28 cellular contexts compared by ENCODE assay signal in the genomic region with DNA sequence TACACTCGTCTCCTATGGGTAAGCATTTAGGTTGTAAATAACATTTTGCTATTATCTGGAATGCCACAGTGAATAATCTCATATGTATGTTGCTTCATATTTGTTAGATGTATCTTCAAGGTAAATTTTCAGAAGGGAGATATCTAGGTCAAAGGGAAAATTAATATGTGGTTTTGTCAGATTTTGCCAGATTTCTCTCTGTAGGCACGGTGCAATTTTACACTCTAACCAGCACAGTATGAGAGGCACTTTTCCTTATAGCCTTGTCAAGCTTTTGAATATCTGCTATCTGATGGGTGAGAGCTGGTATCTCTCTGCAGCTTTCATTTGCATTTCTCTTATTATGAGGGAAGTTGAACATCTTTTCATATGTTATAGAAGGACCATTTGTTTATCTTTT.
DNase-seq lines count a peak whose midpoint lies in the region; ATAC-seq and TF ChIP-seq lines count a peak whose summit lies in the region.
"Had no signal": no experiment of that assay in that cellular context is flagged by ENCODE, and none has a peak within 500 bp of the region (broad histone marks: within the 10 kb centered on the region; RNA-seq: fewer than 3 reads in every experiment).

No MANE protein-coding gene starts in this region.

- H3K4me3 Mint-ChIP-seq in CD8-positive, alpha-beta T cell, result no peak overlapping the region
- H3K4me3 Mint-ChIP-seq in activated naive CD8-positive, alpha-beta T cell treated with anti-CD3 and anti-CD28 coated beads, Interleukin-2, amount 50 U/mL, for 24 hours, result no peak overlapping the region
- H3K4me3 Mint-ChIP-seq: activated B cell treated with CpG ODN at 0.5 μM for 24 hours, neural crest cell had no signal

- no peak overlapping the region for H3K9ac ChIP-seq in SK-N-MC (ENCODE audit: insufficient read length)

- H3K4me1 Mint-ChIP-seq in CD8-positive, alpha-beta T cell (ENCODE audit: low read depth), result peaks cover 22% of the 10 kb centered on the region
- H3K4me1 Mint-ChIP-seq in activated naive CD8-positive, alpha-beta T cell treated with anti-CD3 and anti-CD28 coated beads, Interleukin-2, amount 50 U/mL, for 24 hours, result peaks cover 4% of the 10 kb centered on the region
- H3K4me1 Mint-ChIP-seq: activated B cell treated with CpG ODN at 0.5 μM for 24 hours had no signal

- no peaks in the 10 kb centered on the region for H3K9me3 Mint-ChIP-seq in CD8-positive, alpha-beta T cell
- H3K9me3 Mint-ChIP-seq in activated naive CD8-positive, alpha-beta T cell treated with anti-CD3 and anti-CD28 coated beads, Interleukin-2, amount 50 U/mL, for 24 hours, result no peaks in the 10 kb centered on the region
- H3K9me3 Mint-ChIP-seq: activated B cell treated with CpG ODN at 0.5 μM for 24 hours, neural crest cell had no signal

- ATAC-seq in CD8-positive, alpha-beta T cell, result no peak
- ATAC-seq in activated naive CD8-positive, alpha-beta T cell treated with anti-CD3 and anti-CD28 coated beads, Interleukin-2, amount 50 U/mL, for 24 hours, result no peak
- ATAC-seq in HG02981 (IDR thresholded peaks at IDR 0.05; ENCODE audit: unreplicated experiment) (no peak), GM18909 (IDR thresholded peaks at IDR 0.05; ENCODE audit: poor library complexity, unreplicated experiment) (no peak)
- ATAC-seq: heart right ventricle, right cardiac atrium had no signal

- H3K4me3 ChIP-seq in CD8-positive, alpha-beta T cell (ENCODE audit: low read depth, low read length), result no peak overlapping the region
- H3K4me3 ChIP-seq in SK-N-MC (no peak overlapping the region), neutrophil (ENCODE audit: low read depth in 1 of 2, low read length in 1 of 2) (no peak overlapping the region)
- H3K4me3 ChIP-seq: esophagus muscularis mucosa, heart right ventricle, lung had no signal

- no peaks in the 10 kb centered on the region for H3K27me3 Mint-ChIP-seq in CD8-positive, alpha-beta T cell (ENCODE audit: low read depth)
- no peaks in the 10 kb centered on the region for H3K27me3 Mint-ChIP-seq in activated naive CD8-positive, alpha-beta T cell treated with anti-CD3 and anti-CD28 coated beads, Interleukin-2, amount 50 U/mL, for 24 hours
- H3K27me3 Mint-ChIP-seq: activated B cell treated with CpG ODN at 0.5 μM for 24 hours had no signal

- H3K9me3 ChIP-seq in CD8-positive, alpha-beta T cell (ENCODE audit: low read length), result no peaks in the 10 kb centered on the region
- no peaks in the 10 kb centered on the region for H3K9me3 ChIP-seq in SK-N-MC (ENCODE audit: low read depth, low read length)
- no peaks in the 10 kb centered on the region for H3K9me3 ChIP-seq in neutrophil
- H3K9me3 ChIP-seq: esophagus muscularis mucosa, heart right ventricle had no signal

- peaks cover 82% of the 10 kb centered on the region for H3K36me3 Mint-ChIP-seq in CD8-positive, alpha-beta T cell
- peaks cover 51% of the 10 kb centered on the region for H3K36me3 Mint-ChIP-seq in activated naive CD8-positive, alpha-beta T cell treated with anti-CD3 and anti-CD28 coated beads, Interleukin-2, amount 50 U/mL, for 24 hours (ENCODE audit: low read depth)

- no peaks in the 10 kb centered on the region for H3K27me3 ChIP-seq in CD8-positive, alpha-beta T cell (ENCODE audit: insufficient read depth, low read length)
- no peaks in the 10 kb centered on the region for H3K27me3 ChIP-seq in neutrophil
- H3K27me3 ChIP-seq: esophagus muscularis mucosa, heart right ventricle had no signal

- H3K4me1 ChIP-seq in CD8-positive, alpha-beta T cell (ENCODE audit: insufficient read depth, low read length), result no peaks in the 10 kb centered on the region
- no peaks in the 10 kb centered on the region for H3K4me1 ChIP-seq in neutrophil (ENCODE audit: control insufficient read depth in 1 of 2, insufficient read depth in 1 of 2, low read depth in 1 of 2, low read length in 1 of 2)

- no peak for TF ChIP-seq CTCF in CD8-positive, alpha-beta T cell (IDR thresholded peaks at IDR 0.05)
- TF ChIP-seq CTCF in neutrophil (IDR thresholded peaks at IDR 0.05), result no peak

- CTCF ChIA-PET in CD8-positive, alpha-beta T cell (lab: Charles Lee), result interaction anchor here (1.6 kb wide), 1 partner anchor 11 kb away, joined by 4 read pairs; no protein-coding TSS in a partner anchor

- H3K27ac Mint-ChIP-seq in CD8-positive, alpha-beta T cell, result peak overlapping the region; percentile 10
- H3K27ac Mint-ChIP-seq in activated naive CD8-positive, alpha-beta T cell treated with anti-CD3 and anti-CD28 coated beads, Interleukin-2, amount 50 U/mL, for 24 hours, result peak overlapping the region; percentile 40
- H3K27ac Mint-ChIP-seq: activated B cell treated with CpG ODN at 0.5 μM for 24 hours had no signal

- DNase-seq in CD8-positive, alpha-beta T cell, result no peak
- no peak for DNase-seq in SK-N-MC (ENCODE audit: low read depth, low spot score)
- DNase-seq in activated naive CD8-positive, alpha-beta T cell treated with anti-CD3 and anti-CD28 coated beads, Interleukin-2, amount 50 U/mL, for 24 hours, result no peak
- DNase-seq in effector CD4-positive, alpha-beta T cell, result no peak
- DNase-seq: activated B cell treated with CpG ODN at 0.5 μM for 24 hours; activated naive CD4-positive, alpha-beta T cell treated with Interleukin-2 at 50 U/mL for 16 hours; activated T-cell treated with anti-CD3 and anti-CD28 coated beads for 4 hours; aorta; cortex of kidney; foreskin melanocyte; heart right ventricle; KBM-7; kidney glomerular epithelial cell; NCI-H1105 treated with DMSO at 0.1 percent for 48 hours; NCI-H2029; NCI-H524 treated with DMSO at 0.1 percent for 48 hours; NK-92 treated with Interleukin-12 subunit alpha and Interleukin-12 subunit beta, amount 100 ng/mL, for 24 hours; right cardiac atrium; Right ventricle myocardium superior; stimulated activated CD4-positive, alpha-beta T cell treated with anti-CD3 and anti-CD28 coated beads, Interleukin-2, amount 100 ng/mL, for 24 hours; SW 1271 had no signal

- no peak overlapping the region for H3K27ac ChIP-seq in CD8-positive, alpha-beta T cell (ENCODE audit: low read depth, low read length)
- peak overlapping the region; percentile 29 for H3K27ac ChIP-seq in SK-N-MC
- peak overlapping the region; percentile 8 for H3K27ac ChIP-seq in neutrophil
- H3K27ac ChIP-seq: C4-2B, esophagus muscularis mucosa, heart right ventricle had no signal

- intact Hi-C loops in CD8-positive, alpha-beta T cell (cut with DNase I, micrococcal nuclease), result no loop called here

- H3K36me3 ChIP-seq in CD8-positive, alpha-beta T cell (ENCODE audit: insufficient read depth, low read length), result peaks cover 35% of the 10 kb centered on the region
- H3K36me3 ChIP-seq in SK-N-MC (ENCODE audit: insufficient read depth, low read length) (no peaks in the 10 kb centered on the region), neutrophil (peaks cover 89% of the 10 kb centered on the region)

- POLR2A ChIA-PET in CD8-positive, alpha-beta T cell (lab: Charles Lee), result no interaction called here
